23 cellular contexts compared by ENCODE assay signal in the genomic region with DNA sequence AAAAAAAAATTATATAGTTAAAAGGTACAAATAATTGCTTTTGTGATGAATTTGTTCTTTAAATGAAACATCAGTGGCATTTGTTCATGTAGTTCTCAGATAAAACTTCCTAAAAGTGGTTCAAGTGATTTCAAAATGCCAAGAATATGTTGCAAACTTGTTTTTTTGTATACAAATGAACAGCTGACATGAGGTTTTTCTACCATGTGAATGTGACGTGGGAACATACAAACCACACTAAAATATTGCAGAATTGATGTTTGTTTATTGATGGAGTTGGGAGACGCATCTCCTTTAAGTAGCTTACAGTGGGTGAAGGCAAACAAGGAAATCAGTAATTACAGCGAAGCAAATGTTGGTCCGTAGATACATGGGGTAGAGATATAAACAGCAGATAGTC. TPM values are rescaled to one million over a fixed set of nuclear protein-coding genes. Genes with fewer than 3 reads are reported as not detected.
A peak's percentile ranks its signal among the peaks of the same experiment; 100 is the strongest.
DNase-seq lines count a peak whose midpoint lies in the region; ATAC-seq and TF ChIP-seq lines count a peak whose summit lies in the region.
"Had no signal": no experiment of that assay in that cellular context is flagged by ENCODE, and none has a peak within 500 bp of the region (broad histone marks: within the 10 kb centered on the region; RNA-seq: fewer than 3 reads in every experiment).

No MANE protein-coding gene starts in this region.

- no peaks in the 10 kb centered on the region for H3K4me1 ChIP-seq in breast epithelium
- no peaks in the 10 kb centered on the region for H3K4me1 ChIP-seq in gastroesophageal sphincter

- H2AFZ ChIP-seq in SU-DHL-6 (ENCODE audit: low read depth, low read length, severe bottlenecking), result no peak overlapping the region

- H3K4me1 Mint-ChIP-seq in MCF 10A (ENCODE audit: insufficient read depth, unreplicated experiment) (peaks cover 28% of the 10 kb centered on the region), mesothelial cell of epicardium (peaks cover 20% of the 10 kb centered on the region)
- peaks cover 88% of the 10 kb centered on the region for H3K4me1 Mint-ChIP-seq in stimulated activated memory B cell treated with anti-CD40 and anti-IgM and Interleukin-4, amounts not matched to agents 10 μg/mL and 1 μg/mL and 100 μg/mL, for 72 hours

- H3K36me3 Mint-ChIP-seq in MCF 10A (ENCODE audit: insufficient read depth, unreplicated experiment) (peaks cover 21% of the 10 kb centered on the region), mesothelial cell of epicardium (peaks cover 35% of the 10 kb centered on the region)
- peaks cover 59% of the 10 kb centered on the region for H3K36me3 Mint-ChIP-seq in stimulated activated memory B cell treated with anti-CD40 and anti-IgM and Interleukin-4, amounts not matched to agents 10 μg/mL and 1 μg/mL and 100 μg/mL, for 72 hours

- peaks cover 100% of the 10 kb centered on the region for H3K79me2 ChIP-seq in SU-DHL-6 (ENCODE audit: insufficient read depth, low read length)

- 87 to 96% methylated on average over 4 of the region's 4 CpGs for WGBS in gastroesophageal sphincter (ENCODE audit: low coverage in 1 of 2), 2 donors

- POLR2A ChIA-PET in MCF 10A (lab: Yijun Ruan, JAX), result interaction anchor here (0.7 kb wide), 1 partner anchor 101 kb away, joined by 4 read pairs; no protein-coding TSS in a partner anchor

- no TSS peak for BruUV-seq in MCF 10A (replicated peaks; lab: Mats Ljungman, UMichigan)

- peak overlapping the region; percentile 13 for H3K4me2 ChIP-seq in SU-DHL-6 (ENCODE audit: low read depth, low read length, poor library complexity, severe bottlenecking)
- H3K4me2 ChIP-seq: SK-N-SH had no signal

- H3K27me3 Mint-ChIP-seq in MCF 10A (ENCODE audit: insufficient read depth, unreplicated experiment) (no peaks in the 10 kb centered on the region), mesothelial cell of epicardium (ENCODE audit: low read depth) (no peaks in the 10 kb centered on the region)
- H3K27me3 Mint-ChIP-seq in stimulated activated memory B cell treated with anti-CD40 and anti-IgM and Interleukin-4, amounts not matched to agents 10 μg/mL and 1 μg/mL and 100 μg/mL, for 72 hours, result no peaks in the 10 kb centered on the region

- H3K27me3 ChIP-seq in breast epithelium (no peaks in the 10 kb centered on the region), SU-DHL-6 (ENCODE audit: low read length) (no peaks in the 10 kb centered on the region), gastroesophageal sphincter (no peaks in the 10 kb centered on the region)

- TF ChIP-seq EP300 in gastroesophageal sphincter (IDR thresholded peaks at IDR 0.05), result no peak

- DNase-seq in MCF 10A (ENCODE audit: unreplicated experiment), result no peak
- DNase-seq in breast epithelium (ENCODE audit: low spot score in 2 of 2), result no peak
- no peak for DNase-seq in mesothelial cell of epicardium (ENCODE audit: low spot score in 2 of 2, unreplicated experiment in 2 of 2)
- no peak for DNase-seq in LoVo (ENCODE audit: low spot score)
- DNase-seq: AML-193, DMS79, KG1, NCI-H1105, NCI-H2081, NCI-H2171, NCI-H345, NCI-H524, NCI-H82, SHP77, SK-N-SH had no signal

- intact Hi-C loops in MCF 10A (cut with micrococcal nuclease), result no loop called here
- intact Hi-C loops in breast epithelium (cut with DNase I; ENCODE audit: low total_unique reads), result no loop called here

- H3K36me3 ChIP-seq in breast epithelium (no peaks in the 10 kb centered on the region), SU-DHL-6 (ENCODE audit: low read length) (peaks cover 30% of the 10 kb centered on the region), gastroesophageal sphincter (no peaks in the 10 kb centered on the region)

- H3K27ac ChIP-seq in breast epithelium, result no peak overlapping the region
- no peak overlapping the region for H3K27ac ChIP-seq in SU-DHL-6 (ENCODE audit: low read depth, low read length)
- no peak overlapping the region for H3K27ac ChIP-seq in gastroesophageal sphincter
- H3K27ac ChIP-seq: 22Rv1, C4-2B, HL-60 had no signal

- H3F3A ChIP-seq in SU-DHL-6 (ENCODE audit: insufficient read depth), result peaks cover 8% of the 10 kb centered on the region; the same call in 1 of the 2 replicates

- H3K4me3 ChIP-seq in breast epithelium (no peak overlapping the region), SU-DHL-6 (ENCODE audit: insufficient read depth, low read length, poor library complexity, severe bottlenecking) (no peak overlapping the region), gastroesophageal sphincter (no peak overlapping the region)

- H3K4me3 Mint-ChIP-seq in MCF 10A (ENCODE audit: unreplicated experiment) (no peak overlapping the region), mesothelial cell of epicardium (no peak overlapping the region)
- no peak overlapping the region for H3K4me3 Mint-ChIP-seq in stimulated activated memory B cell treated with anti-CD40 and anti-IgM and Interleukin-4, amounts not matched to agents 10 μg/mL and 1 μg/mL and 100 μg/mL, for 72 hours

- no peak for TF ChIP-seq CTCF in MCF 10A (IDR thresholded peaks at IDR 0.05; ENCODE audit: unreplicated experiment)
- TF ChIP-seq CTCF in breast epithelium (IDR thresholded peaks at IDR 0.05), result no peak
- TF ChIP-seq CTCF in SU-DHL-6 (IDR thresholded peaks at IDR 0.05; ENCODE audit: insufficient read depth, low read length, poor library complexity, severe bottlenecking), result no peak
- TF ChIP-seq CTCF in mesothelial cell of epicardium (IDR thresholded peaks at IDR 0.05; ENCODE audit: unreplicated experiment), result no peak
- no peak for TF ChIP-seq CTCF in gastroesophageal sphincter (IDR thresholded peaks at IDR 0.05)

- H4K20me1 ChIP-seq in SU-DHL-6 (ENCODE audit: low read depth, low read length), result peaks cover 70% of the 10 kb centered on the region

- H3K9me2 ChIP-seq in SU-DHL-6 (replicated peaks; ENCODE audit: insufficient read depth, low read length), result no peaks in the 10 kb centered on the region
- H3K9me2 ChIP-seq: SK-N-SH had no signal

- peak overlapping the region; percentile 23 for H3K27ac Mint-ChIP-seq in MCF 10A (ENCODE audit: low read depth, unreplicated experiment)
- peak overlapping the region; percentile 17 for H3K27ac Mint-ChIP-seq in mesothelial cell of epicardium
- peak overlapping the region; percentile 52 for H3K27ac Mint-ChIP-seq in stimulated activated memory B cell treated with anti-CD40 and anti-IgM and Interleukin-4, amounts not matched to agents 10 μg/mL and 1 μg/mL and 100 μg/mL, for 72 hours

- H3K9ac ChIP-seq in SU-DHL-6 (ENCODE audit: low read length), result no peak overlapping the region
- H3K9ac ChIP-seq: SK-N-SH had no signal

- CTCF ChIA-PET in MCF 10A (lab: Yijun Ruan, JAX), result interaction anchor here (0.6 to 1.6 kb wide), 2 partner anchors 18 to 599 kb away, joined by 3 to 5 read pairs; no protein-coding TSS in a partner anchor

- no peak for TF ChIP-seq POLR2A in breast epithelium (IDR thresholded peaks at IDR 0.05)
- no peak for TF ChIP-seq POLR2A in gastroesophageal sphincter (IDR thresholded peaks at IDR 0.05)

- no peaks in the 10 kb centered on the region for H3K9me3 Mint-ChIP-seq in MCF 10A (ENCODE audit: unreplicated experiment)
- no peaks in the 10 kb centered on the region for H3K9me3 Mint-ChIP-seq in mesothelial cell of epicardium
- no peaks in the 10 kb centered on the region for H3K9me3 Mint-ChIP-seq in stimulated activated memory B cell treated with anti-CD40 and anti-IgM and Interleukin-4, amounts not matched to agents 10 μg/mL and 1 μg/mL and 100 μg/mL, for 72 hours

- ATAC-seq in stimulated activated memory B cell treated with anti-CD40 and anti-IgM and Interleukin-4, amounts not matched to agents 10 μg/mL and 1 μg/mL and 100 μg/mL, for 72 hours, result no peak
- ATAC-seq in gastroesophageal sphincter, result no peak
- no peak for ATAC-seq in HG03565 (IDR thresholded peaks at IDR 0.05; ENCODE audit: unreplicated experiment)

- H3K9me3 ChIP-seq in breast epithelium (no peaks in the 10 kb centered on the region), SU-DHL-6 (ENCODE audit: insufficient read depth, low read length) (no peaks in the 10 kb centered on the region), gastroesophageal sphincter (no peaks in the 10 kb centered on the region)
- H3K9me3 ChIP-seq: SK-N-SH had no signal

RNA-seq across cellular contexts. Expression of gene BASP1, which starts 17.0 kb away (rescaled TPM):
- total RNA-seq in MCF 10A (2022) (76.3 and 84.5 TPM in 2 replicates), breast epithelium (10 to 100 TPM; 19.9 to 50.1 (median 34.9) TPM), mesothelial cell of epicardium (137 to 144 TPM (median 140 TPM) in 3 replicates), gastroesophageal sphincter (10 to 100 TPM in 1 of 4 donors, 1 to 10 TPM in 2, under 1 TPM in 1; 0.31 to 12.9 (median 5.5) TPM)
- total RNA-seq: HT-29 had no signal
